Comparison of ENCODE assay signal across 1 cellular context in genomic region chr1:28592314-28593071, GRCh38.
TF ChIP-seq lines count a peak whose summit lies in the region.

No MANE protein-coding gene starts in this region.

TF ChIP-seq in HepG2, 621 proteins besides CTCF, POLR2A, EP300 and RAD21 (continued from another document and continues in another):
- TF ChIP-seq ZNF318 (CRISPR knock-in tag; IDR thresholded peaks at IDR 0.05) (no peak), AGO1 (IDR thresholded peaks at IDR 0.05; ENCODE audit: low read depth, low read length, poor library complexity, severe bottlenecking) (peak; percentile 9), ASH2L (IDR thresholded peaks at IDR 0.05; ENCODE audit: insufficient read length, low read depth, low read length) (no peak), ZBTB44 (CRISPR knock-in tag; IDR thresholded peaks at IDR 0.05) (no peak), ZNF674 (CRISPR knock-in tag; IDR thresholded peaks at IDR 0.05; ENCODE audit: low read depth) (0 out of 2 replicates have a peak, but pooled peaks have one; percentile 34), BCL3 (CRISPR knock-in tag; IDR thresholded peaks at IDR 0.05) (no peak), ZNF75D (CRISPR knock-in tag; IDR thresholded peaks at IDR 0.05; ENCODE audit: borderline replicate concordance) (no peak), MEIS2 (CRISPR knock-in tag; IDR thresholded peaks at IDR 0.05) (no peak), ZSCAN9 (CRISPR knock-in tag; IDR thresholded peaks at IDR 0.05; ENCODE audit: borderline replicate concordance) (0 out of 2 replicates have a peak, but pooled peaks have one; percentile 21), RFXAP (CRISPR knock-in tag; IDR thresholded peaks at IDR 0.05; ENCODE audit: borderline replicate concordance) (no peak; the same call in 1 of the 2 replicates), NFAT5 (CRISPR knock-in tag; IDR thresholded peaks at IDR 0.05) (no peak), CCDC6 (CRISPR knock-in tag; IDR thresholded peaks at IDR 0.05) (peak; percentile 53; the same call in 1 of the 2 replicates), SNAI1 (CRISPR knock-in tag; IDR thresholded peaks at IDR 0.05; ENCODE audit: borderline replicate concordance) (no peak), FOXA1 (IDR thresholded peaks at IDR 0.05) (no peak), FOXA1 (CRISPR knock-in tag; IDR thresholded peaks at IDR 0.05) (no peak), ZNF274 (CRISPR knock-in tag; IDR thresholded peaks at IDR 0.05) (peak; percentile 45; the same call in 1 of the 2 replicates), MAFK (conservative IDR thresholded peaks at IDR 0.05 in 1 of 2, IDR thresholded peaks at IDR 0.05 in 1 of 2; ENCODE audit: low read length in 2 of 2) (no peak), ZNF83 (CRISPR knock-in tag; IDR thresholded peaks at IDR 0.05; ENCODE audit: borderline replicate concordance) (no peak), MAFF (IDR thresholded peaks at IDR 0.05; ENCODE audit: low read depth, low read length) (no peak), SSRP1 (CRISPR knock-in tag; IDR thresholded peaks at IDR 0.05) (no peak), HNRNPH1 (optimal IDR thresholded peaks at IDR 0.05; ENCODE audit: low read depth, low read length) (no peak), KDM3A (CRISPR knock-in tag; IDR thresholded peaks at IDR 0.05; ENCODE audit: low read depth) (no peak), ZFP1 (CRISPR knock-in tag; IDR thresholded peaks at IDR 0.05) (no peak), SMAD3 (CRISPR knock-in tag; IDR thresholded peaks at IDR 0.05) (no peak), SNAPC2 (CRISPR knock-in tag; IDR thresholded peaks at IDR 0.05) (0 out of 2 replicates have a peak, but pooled peaks have one; percentile 46), NCOR1 (IDR thresholded peaks at IDR 0.05; ENCODE audit: borderline replicate concordance, low read length) (no peak), HBP1 (CRISPR knock-in tag; IDR thresholded peaks at IDR 0.05; ENCODE audit: low read depth) (no peak), THAP9 (CRISPR knock-in tag; IDR thresholded peaks at IDR 0.05; ENCODE audit: borderline replicate concordance) (no peak), ZNF607 (CRISPR knock-in tag; IDR thresholded peaks at IDR 0.05; ENCODE audit: borderline replicate concordance) (no peak), POLR2AphosphoS2 (IDR thresholded peaks at IDR 0.05; ENCODE audit: low read depth, low read length) (no peak), ZNF879 (CRISPR knock-in tag; IDR thresholded peaks at IDR 0.05) (no peak), TERF1 (CRISPR knock-in tag; IDR thresholded peaks at IDR 0.05) (no peak), DPF2 (CRISPR knock-in tag; IDR thresholded peaks at IDR 0.05; ENCODE audit: borderline replicate concordance, low read depth) (no peak), ELF1 (CRISPR knock-in tag; IDR thresholded peaks at IDR 0.05) (no peak), BHLHE40 (IDR thresholded peaks at IDR 0.05; ENCODE audit: low read length) (no peak), RBAK (CRISPR knock-in tag; IDR thresholded peaks at IDR 0.05) (no peak)
- TF ChIP-seq, protein P1, sequence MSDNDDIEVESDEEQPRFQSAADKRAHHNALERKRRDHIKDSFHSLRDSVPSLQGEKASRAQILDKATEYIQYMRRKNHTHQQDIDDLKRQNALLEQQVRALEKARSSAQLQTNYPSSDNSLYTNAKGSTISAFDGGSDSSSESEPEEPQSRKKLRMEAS (IDR thresholded peaks at IDR 0.05): no peak; the same call in none of the 2 replicates
